2 cellular contexts compared by ENCODE assay signal in the genomic region with DNA sequence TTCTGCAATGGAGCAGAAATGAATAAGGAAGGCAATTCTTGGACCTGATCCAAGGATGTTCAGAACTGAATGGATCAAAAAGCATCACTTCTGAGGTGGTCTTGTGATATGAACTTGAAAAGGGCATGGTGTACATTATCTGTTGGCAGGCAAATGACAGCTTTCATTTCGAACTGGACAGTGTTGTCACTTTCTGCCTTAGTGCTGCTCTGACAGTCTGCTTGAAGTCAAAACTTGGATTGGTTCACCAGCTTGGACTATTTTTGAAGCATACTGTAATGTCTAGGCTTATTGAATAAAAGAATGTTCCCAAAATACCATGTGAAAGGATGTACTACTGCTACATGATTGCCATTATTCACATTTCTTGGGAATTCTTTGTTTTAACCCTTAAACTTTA.
TF ChIP-seq lines count a peak whose summit lies in the region.

No MANE protein-coding gene starts in this region.

TF ChIP-seq in IMR-90, 13 proteins besides CTCF, POLR2A, EP300 and RAD21:
- TF ChIP-seq RFX5 (IDR thresholded peaks at IDR 0.05; ENCODE audit: low read depth, low read length) (no peak), BHLHE40 (IDR thresholded peaks at IDR 0.05; ENCODE audit: low read depth, low read length) (no peak), CHD1 (IDR thresholded peaks at IDR 0.05; ENCODE audit: low read depth, low read length) (no peak), NFE2L2 (IDR thresholded peaks at IDR 0.05; ENCODE audit: low read depth, low read length) (no peak)
TF ChIP-seq in IMR-90: peak in this region for 0.

TF ChIP-seq in endothelial cell of umbilical vein, 7 proteins besides CTCF, POLR2A, EP300 and RAD21:
- TF ChIP-seq FOS (IDR thresholded peaks at IDR 0.05; ENCODE audit: borderline replicate concordance, insufficient read depth, low read length) = no peak
- TF ChIP-seq MAX (IDR thresholded peaks at IDR 0.05; ENCODE audit: insufficient read depth, insufficient read length) = no peak
- no peak for TF ChIP-seq JUN (IDR thresholded peaks at IDR 0.05; ENCODE audit: borderline replicate concordance, insufficient read depth, insufficient read length, low read depth)
- no peak for TF ChIP-seq POLR2AphosphoS5 (IDR thresholded peaks at IDR 0.05; ENCODE audit: insufficient read depth, low read depth, low read length)
- TF ChIP-seq MYC (IDR thresholded peaks at IDR 0.05; ENCODE audit: low read depth, low read length) = no peak
- TF ChIP-seq EZH2 (IDR thresholded peaks at IDR 0.05; ENCODE audit: borderline replicate concordance, low read depth, low read length, severe bottlenecking) = no peak
- TF ChIP-seq GATA2 (IDR thresholded peaks at IDR 0.05; ENCODE audit: insufficient read depth, insufficient read length, low read depth, low read length) = no peak
